Comparison of ENCODE assay signal across 8 cellular contexts in genomic region chr1:223095870-223096269, GRCh38.
"Had no signal": no experiment of that assay in that cellular context is flagged by ENCODE, and none has a peak within 500 bp of the region (broad histone marks: within the 10 kb centered on the region; RNA-seq: fewer than 3 reads in every experiment).

No MANE protein-coding gene starts in this region.

- FAIRE-seq: HTR-8/SVneo, K562 had no signal

- H3K4me3 ChIP-seq: GM23338, HAP-1, K562 had no signal

- H3K4me2 ChIP-seq: GM23338 had no signal

- H3K36me3 ChIP-seq: HAP-1 had no signal

- H3K27ac Mint-ChIP-seq: GM23338, HFFc6 had no signal

- H3K9me3 ChIP-seq: HAP-1 had no signal

- H2AFZ ChIP-seq: GM23338 had no signal

- DNase-seq: H7, HFFc6, KG1 had no signal

- ATAC-seq: GM23338, HCT116, K562 had no signal

- H3K4me1 Mint-ChIP-seq: GM23338 had no signal

- H3K4me3 Mint-ChIP-seq: GM23338, HFFc6 had no signal
